In the genomic region with DNA sequence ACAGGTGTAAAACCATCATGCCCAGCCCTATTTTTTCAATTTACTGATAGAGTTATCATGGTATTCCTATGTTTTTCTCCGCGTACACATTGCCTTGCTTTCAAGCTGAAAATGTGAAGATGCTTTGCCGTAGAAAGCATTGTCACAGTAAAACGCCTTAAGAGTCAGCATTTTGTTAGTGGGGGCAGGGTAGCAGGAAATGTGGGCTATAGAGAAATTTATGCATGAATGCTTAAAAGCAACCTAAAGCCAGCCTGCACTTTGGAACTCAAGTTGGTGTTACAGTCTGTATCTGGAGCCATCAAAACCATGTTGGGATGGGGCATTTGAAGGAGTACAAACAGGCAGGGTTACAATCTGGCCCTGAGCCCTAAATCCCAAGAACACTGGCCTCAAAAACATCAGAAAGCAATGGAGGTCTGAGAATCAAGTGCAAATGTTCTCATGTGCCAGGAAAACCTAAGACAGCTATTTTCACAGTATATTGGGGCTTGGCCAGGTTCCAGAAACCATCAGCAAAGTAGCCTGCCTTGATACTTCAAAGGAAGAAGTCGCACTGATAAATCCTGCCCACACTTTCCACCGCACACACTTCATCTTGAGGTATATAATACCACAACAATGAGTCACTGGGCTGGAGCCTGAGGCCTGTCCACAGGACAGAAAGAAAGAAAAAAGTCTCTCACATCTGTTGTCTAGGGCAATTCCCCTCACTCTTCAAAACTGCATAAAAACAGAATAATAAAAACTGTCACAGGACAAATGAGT, we compare ENCODE assay signal across 1 cellular context.
TF ChIP-seq lines count a peak whose summit lies in the region.

No MANE protein-coding gene starts in this region.

TF ChIP-seq in GM12878, 131 proteins besides CTCF, POLR2A, EP300 and RAD21 (continued from another document and continues in another):
- peak; percentile 94 for TF ChIP-seq TCF7 (IDR thresholded peaks at IDR 0.05; ENCODE audit: borderline replicate concordance)
- TF ChIP-seq, protein P1, sequence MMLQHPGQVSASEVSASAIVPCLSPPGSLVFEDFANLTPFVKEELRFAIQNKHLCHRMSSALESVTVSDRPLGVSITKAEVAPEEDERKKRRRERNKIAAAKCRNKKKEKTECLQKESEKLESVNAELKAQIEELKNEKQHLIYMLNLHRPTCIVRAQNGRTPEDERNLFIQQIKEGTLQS (IDR thresholded peaks at IDR 0.05; ENCODE audit: borderline replicate concordance, extremely low read depth, low read depth, low read length) = no peak
- TF ChIP-seq, protein P2, sequence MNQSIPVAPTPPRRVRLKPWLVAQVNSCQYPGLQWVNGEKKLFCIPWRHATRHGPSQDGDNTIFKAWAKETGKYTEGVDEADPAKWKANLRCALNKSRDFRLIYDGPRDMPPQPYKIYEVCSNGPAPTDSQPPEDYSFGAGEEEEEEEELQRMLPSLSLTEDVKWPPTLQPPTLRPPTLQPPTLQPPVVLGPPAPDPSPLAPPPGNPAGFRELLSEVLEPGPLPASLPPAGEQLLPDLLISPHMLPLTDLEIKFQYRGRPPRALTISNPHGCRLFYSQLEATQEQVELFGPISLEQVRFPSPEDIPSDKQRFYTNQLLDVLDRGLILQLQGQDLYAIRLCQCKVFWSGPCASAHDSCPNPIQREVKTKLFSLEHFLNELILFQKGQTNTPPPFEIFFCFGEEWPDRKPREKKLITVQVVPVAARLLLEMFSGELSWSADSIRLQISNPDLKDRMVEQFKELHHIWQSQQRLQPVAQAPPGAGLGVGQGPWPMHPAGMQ (IDR thresholded peaks at IDR 0.05; ENCODE audit: borderline replicate concordance) = peak; percentile 69; the same call in 1 of the 2 replicates
- TF ChIP-seq HCFC1 (IDR thresholded peaks at IDR 0.05; ENCODE audit: low read length) = no peak
- no peak for TF ChIP-seq STAT3 (IDR thresholded peaks at IDR 0.05; ENCODE audit: low read depth, low read length)
- TF ChIP-seq, protein P3, sequence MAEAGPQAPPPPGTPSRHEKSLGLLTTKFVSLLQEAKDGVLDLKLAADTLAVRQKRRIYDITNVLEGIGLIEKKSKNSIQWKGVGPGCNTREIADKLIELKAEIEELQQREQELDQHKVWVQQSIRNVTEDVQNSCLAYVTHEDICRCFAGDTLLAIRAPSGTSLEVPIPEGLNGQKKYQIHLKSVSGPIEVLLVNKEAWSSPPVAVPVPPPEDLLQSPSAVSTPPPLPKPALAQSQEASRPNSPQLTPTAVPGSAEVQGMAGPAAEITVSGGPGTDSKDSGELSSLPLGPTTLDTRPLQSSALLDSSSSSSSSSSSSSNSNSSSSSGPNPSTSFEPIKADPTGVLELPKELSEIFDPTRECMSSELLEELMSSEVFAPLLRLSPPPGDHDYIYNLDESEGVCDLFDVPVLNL (IDR thresholded peaks at IDR 0.05; ENCODE audit: low read depth, low read length) = no peak
- peak; percentile 92 for TF ChIP-seq IKZF2 (IDR thresholded peaks at IDR 0.05)
- TF ChIP-seq ZNF384 (IDR thresholded peaks at IDR 0.05; ENCODE audit: borderline replicate concordance, low read depth, low read length) = peak; percentile 57
- TF ChIP-seq, protein P4, sequence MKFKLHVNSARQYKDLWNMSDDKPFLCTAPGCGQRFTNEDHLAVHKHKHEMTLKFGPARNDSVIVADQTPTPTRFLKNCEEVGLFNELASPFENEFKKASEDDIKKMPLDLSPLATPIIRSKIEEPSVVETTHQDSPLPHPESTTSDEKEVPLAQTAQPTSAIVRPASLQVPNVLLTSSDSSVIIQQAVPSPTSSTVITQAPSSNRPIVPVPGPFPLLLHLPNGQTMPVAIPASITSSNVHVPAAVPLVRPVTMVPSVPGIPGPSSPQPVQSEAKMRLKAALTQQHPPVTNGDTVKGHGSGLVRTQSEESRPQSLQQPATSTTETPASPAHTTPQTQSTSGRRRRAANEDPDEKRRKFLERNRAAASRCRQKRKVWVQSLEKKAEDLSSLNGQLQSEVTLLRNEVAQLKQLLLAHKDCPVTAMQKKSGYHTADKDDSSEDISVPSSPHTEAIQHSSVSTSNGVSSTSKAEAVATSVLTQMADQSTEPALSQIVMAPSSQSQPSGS (IDR thresholded peaks at IDR 0.05; ENCODE audit: low read length) = peak; percentile 85
- no peak for TF ChIP-seq RBBP5 (conservative IDR thresholded peaks at IDR 0.05)
- no peak for TF ChIP-seq YY1 (IDR thresholded peaks at IDR 0.05; ENCODE audit: low read depth, low read length)
- TF ChIP-seq TARDBP (IDR thresholded peaks at IDR 0.05; ENCODE audit: borderline replicate concordance) = no peak
- TF ChIP-seq RELA (IDR thresholded peaks at IDR 0.05; ENCODE audit: borderline replicate concordance, partially characterized antibody) = no peak
- 0 out of 2 replicates have a peak, but pooled peaks have one; percentile 72 for TF ChIP-seq EZH2 (IDR thresholded peaks at IDR 0.05; ENCODE audit: borderline replicate concordance, control insufficient read depth, low read depth, low read length)
- TF ChIP-seq, protein P5, sequence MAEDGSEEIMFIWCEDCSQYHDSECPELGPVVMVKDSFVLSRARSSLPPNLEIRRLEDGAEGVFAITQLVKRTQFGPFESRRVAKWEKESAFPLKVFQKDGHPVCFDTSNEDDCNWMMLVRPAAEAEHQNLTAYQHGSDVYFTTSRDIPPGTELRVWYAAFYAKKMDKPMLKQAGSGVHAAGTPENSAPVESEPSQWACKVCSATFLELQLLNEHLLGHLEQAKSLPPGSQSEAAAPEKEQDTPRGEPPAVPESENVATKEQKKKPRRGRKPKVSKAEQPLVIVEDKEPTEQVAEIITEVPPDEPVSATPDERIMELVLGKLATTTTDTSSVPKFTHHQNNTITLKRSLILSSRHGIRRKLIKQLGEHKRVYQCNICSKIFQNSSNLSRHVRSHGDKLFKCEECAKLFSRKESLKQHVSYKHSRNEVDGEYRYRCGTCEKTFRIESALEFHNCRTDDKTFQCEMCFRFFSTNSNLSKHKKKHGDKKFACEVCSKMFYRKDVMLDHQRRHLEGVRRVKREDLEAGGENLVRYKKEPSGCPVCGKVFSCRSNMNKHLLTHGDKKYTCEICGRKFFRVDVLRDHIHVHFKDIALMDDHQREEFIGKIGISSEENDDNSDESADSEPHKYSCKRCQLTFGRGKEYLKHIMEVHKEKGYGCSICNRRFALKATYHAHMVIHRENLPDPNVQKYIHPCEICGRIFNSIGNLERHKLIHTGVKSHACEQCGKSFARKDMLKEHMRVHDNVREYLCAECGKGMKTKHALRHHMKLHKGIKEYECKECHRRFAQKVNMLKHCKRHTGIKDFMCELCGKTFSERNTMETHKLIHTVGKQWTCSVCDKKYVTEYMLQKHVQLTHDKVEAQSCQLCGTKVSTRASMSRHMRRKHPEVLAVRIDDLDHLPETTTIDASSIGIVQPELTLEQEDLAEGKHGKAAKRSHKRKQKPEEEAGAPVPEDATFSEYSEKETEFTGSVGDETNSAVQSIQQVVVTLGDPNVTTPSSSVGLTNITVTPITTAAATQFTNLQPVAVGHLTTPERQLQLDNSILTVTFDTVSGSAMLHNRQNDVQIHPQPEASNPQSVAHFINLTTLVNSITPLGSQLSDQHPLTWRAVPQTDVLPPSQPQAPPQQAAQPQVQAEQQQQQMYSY (CRISPR knock-in tag; IDR thresholded peaks at IDR 0.05) = no peak
- no peak for TF ChIP-seq CREB1 (IDR thresholded peaks at IDR 0.05; ENCODE audit: low read depth)
- TF ChIP-seq SMAD1 (IDR thresholded peaks at IDR 0.05; ENCODE audit: low read depth, partially characterized antibody) = peak; percentile 96
- peak; percentile 66; the same call in 1 of the 2 replicates for TF ChIP-seq ZBED1 (IDR thresholded peaks at IDR 0.05; ENCODE audit: borderline replicate concordance)
- TF ChIP-seq KDM1A (IDR thresholded peaks at IDR 0.05; ENCODE audit: borderline replicate concordance) = no peak
- TF ChIP-seq, protein P6, sequence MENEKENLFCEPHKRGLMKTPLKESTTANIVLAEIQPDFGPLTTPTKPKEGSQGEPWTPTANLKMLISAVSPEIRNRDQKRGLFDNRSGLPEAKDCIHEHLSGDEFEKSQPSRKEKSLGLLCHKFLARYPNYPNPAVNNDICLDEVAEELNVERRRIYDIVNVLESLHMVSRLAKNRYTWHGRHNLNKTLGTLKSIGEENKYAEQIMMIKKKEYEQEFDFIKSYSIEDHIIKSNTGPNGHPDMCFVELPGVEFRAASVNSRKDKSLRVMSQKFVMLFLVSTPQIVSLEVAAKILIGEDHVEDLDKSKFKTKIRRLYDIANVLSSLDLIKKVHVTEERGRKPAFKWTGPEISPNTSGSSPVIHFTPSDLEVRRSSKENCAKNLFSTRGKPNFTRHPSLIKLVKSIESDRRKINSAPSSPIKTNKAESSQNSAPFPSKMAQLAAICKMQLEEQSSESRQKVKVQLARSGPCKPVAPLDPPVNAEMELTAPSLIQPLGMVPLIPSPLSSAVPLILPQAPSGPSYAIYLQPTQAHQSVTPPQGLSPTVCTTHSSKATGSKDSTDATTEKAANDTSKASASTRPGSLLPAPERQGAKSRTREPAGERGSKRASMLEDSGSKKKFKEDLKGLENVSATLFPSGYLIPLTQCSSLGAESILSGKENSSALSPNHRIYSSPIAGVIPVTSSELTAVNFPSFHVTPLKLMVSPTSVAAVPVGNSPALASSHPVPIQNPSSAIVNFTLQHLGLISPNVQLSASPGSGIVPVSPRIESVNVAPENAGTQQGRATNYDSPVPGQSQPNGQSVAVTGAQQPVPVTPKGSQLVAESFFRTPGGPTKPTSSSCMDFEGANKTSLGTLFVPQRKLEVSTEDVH (IDR thresholded peaks at IDR 0.05; ENCODE audit: low read depth, partially characterized antibody) = no peak
- peak; percentile 71 for TF ChIP-seq MEF2B (IDR thresholded peaks at IDR 0.05; ENCODE audit: partially characterized antibody, poor library complexity, severe bottlenecking)
- TF ChIP-seq, protein P7, sequence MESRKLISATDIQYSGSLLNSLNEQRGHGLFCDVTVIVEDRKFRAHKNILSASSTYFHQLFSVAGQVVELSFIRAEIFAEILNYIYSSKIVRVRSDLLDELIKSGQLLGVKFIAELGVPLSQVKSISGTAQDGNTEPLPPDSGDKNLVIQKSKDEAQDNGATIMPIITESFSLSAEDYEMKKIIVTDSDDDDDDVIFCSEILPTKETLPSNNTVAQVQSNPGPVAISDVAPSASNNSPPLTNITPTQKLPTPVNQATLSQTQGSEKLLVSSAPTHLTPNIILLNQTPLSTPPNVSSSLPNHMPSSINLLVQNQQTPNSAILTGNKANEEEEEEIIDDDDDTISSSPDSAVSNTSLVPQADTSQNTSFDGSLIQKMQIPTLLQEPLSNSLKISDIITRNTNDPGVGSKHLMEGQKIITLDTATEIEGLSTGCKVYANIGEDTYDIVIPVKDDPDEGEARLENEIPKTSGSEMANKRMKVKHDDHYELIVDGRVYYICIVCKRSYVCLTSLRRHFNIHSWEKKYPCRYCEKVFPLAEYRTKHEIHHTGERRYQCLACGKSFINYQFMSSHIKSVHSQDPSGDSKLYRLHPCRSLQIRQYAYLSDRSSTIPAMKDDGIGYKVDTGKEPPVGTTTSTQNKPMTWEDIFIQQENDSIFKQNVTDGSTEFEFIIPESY (IDR thresholded peaks at IDR 0.05) = no peak
- TF ChIP-seq, protein P8, sequence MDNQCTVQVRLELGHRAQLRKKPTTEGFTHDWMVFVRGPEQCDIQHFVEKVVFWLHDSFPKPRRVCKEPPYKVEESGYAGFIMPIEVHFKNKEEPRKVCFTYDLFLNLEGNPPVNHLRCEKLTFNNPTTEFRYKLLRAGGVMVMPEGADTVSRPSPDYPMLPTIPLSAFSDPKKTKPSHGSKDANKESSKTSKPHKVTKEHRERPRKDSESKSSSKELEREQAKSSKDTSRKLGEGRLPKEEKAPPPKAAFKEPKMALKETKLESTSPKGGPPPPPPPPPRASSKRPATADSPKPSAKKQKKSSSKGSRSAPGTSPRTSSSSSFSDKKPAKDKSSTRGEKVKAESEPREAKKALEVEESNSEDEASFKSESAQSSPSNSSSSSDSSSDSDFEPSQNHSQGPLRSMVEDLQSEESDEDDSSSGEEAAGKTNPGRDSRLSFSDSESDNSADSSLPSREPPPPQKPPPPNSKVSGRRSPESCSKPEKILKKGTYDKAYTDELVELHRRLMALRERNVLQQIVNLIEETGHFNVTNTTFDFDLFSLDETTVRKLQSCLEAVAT (IDR thresholded peaks at IDR 0.05) = peak; percentile 95
- TF ChIP-seq RCOR1 (conservative IDR thresholded peaks at IDR 0.05; ENCODE audit: low read depth, low read length) = no peak
- no peak for TF ChIP-seq PAX8 (IDR thresholded peaks at IDR 0.05)
- TF ChIP-seq ZSCAN29 (IDR thresholded peaks at IDR 0.05) = no peak
- TF ChIP-seq ZZZ3 (IDR thresholded peaks at IDR 0.05; ENCODE audit: control insufficient read depth, insufficient read length, low read depth) = no peak
- no peak for TF ChIP-seq ETV6 (conservative IDR thresholded peaks at IDR 0.05 in 1 of 2, IDR thresholded peaks at IDR 0.05 in 1 of 2; ENCODE audit: borderline replicate concordance in 1 of 2, low read depth in 1 of 2)
- no peak for TF ChIP-seq RFX5 (IDR thresholded peaks at IDR 0.05; ENCODE audit: low read depth, low read length)
- TF ChIP-seq SREBF1 (IDR thresholded peaks at IDR 0.05; ENCODE audit: low read length) = no peak
- TF ChIP-seq BCL11A (IDR thresholded peaks at IDR 0.05; ENCODE audit: low read depth, low read length) = peak; percentile 80
- no peak for TF ChIP-seq WRNIP1 (IDR thresholded peaks at IDR 0.05; ENCODE audit: borderline replicate concordance, low read depth, low read length)
- no peak for TF ChIP-seq SRF (IDR thresholded peaks at IDR 0.05; ENCODE audit: low read depth in 2 of 2, low read length in 2 of 2)
- TF ChIP-seq HDAC2 (IDR thresholded peaks at IDR 0.05) = no peak
- TF ChIP-seq TAF1 (IDR thresholded peaks at IDR 0.05; ENCODE audit: borderline replicate concordance, low read depth, low read length) = no peak
- TF ChIP-seq SP1 (IDR thresholded peaks at IDR 0.05; ENCODE audit: low read depth, low read length) = no peak
- no peak for TF ChIP-seq SPI1 (IDR thresholded peaks at IDR 0.05; ENCODE audit: borderline replicate concordance, insufficient read depth, low read depth, low read length)
- TF ChIP-seq, protein P9, sequence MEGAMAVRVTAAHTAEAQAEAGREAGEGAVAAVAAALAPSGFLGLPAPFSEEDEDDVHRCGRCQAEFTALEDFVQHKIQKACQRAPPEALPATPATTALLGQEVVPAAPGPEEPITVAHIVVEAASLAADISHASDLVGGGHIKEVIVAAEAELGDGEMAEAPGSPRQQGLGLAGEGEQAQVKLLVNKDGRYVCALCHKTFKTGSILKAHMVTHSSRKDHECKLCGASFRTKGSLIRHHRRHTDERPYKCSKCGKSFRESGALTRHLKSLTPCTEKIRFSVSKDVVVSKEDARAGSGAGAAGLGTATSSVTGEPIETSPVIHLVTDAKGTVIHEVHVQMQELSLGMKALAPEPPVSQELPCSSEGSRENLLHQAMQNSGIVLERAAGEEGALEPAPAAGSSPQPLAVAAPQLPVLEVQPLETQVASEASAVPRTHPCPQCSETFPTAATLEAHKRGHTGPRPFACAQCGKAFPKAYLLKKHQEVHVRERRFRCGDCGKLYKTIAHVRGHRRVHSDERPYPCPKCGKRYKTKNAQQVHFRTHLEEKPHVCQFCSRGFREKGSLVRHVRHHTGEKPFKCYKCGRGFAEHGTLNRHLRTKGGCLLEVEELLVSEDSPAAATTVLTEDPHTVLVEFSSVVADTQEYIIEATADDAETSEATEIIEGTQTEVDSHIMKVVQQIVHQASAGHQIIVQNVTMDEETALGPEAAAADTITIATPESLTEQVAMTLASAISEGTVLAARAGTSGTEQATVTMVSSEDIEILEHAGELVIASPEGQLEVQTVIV (IDR thresholded peaks at IDR 0.05; ENCODE audit: borderline replicate concordance, partially characterized antibody) = no peak
